8 cellular contexts compared by ENCODE assay signal in the genomic region with DNA sequence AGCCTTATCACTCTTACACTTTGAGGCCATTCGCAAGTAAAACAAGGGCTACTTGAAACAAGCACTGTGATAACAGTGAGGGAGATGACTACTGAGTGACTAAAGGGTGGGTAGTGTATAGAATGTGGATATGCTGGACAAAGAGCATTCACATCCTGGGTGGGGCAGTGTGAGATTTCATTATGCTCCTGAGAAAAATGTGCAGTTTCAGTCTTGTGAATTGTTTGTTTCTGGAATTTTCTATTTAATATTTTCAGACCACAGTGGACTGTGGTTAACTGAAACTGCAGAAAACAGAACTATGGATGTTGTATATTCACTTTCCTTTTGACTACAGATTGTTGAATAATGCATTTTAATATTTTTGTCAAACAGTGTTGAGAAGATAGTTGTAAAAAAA.
DNase-seq lines count a peak whose midpoint lies in the region; ATAC-seq and TF ChIP-seq lines count a peak whose summit lies in the region.
"Had no signal": no experiment of that assay in that cellular context is flagged by ENCODE, and none has a peak within 500 bp of the region (broad histone marks: within the 10 kb centered on the region; RNA-seq: fewer than 3 reads in every experiment).

No MANE protein-coding gene starts in this region.

- no peak overlapping the region for H3K4me3 Mint-ChIP-seq in stimulated activated effector memory CD8-positive, alpha-beta T cell treated with anti-CD3 and anti-CD28 coated beads, Interleukin-12 subunit alpha, Interleukin-12 subunit beta, amount 100 ng/mL, for 72 hours

- TF ChIP-seq CTCF in astrocyte of the cerebellum (IDR thresholded peaks at IDR 0.05; ENCODE audit: low read depth, low read length, missing control alignments): no peak

- H3K27ac Mint-ChIP-seq in stimulated activated effector memory CD8-positive, alpha-beta T cell treated with anti-CD3 and anti-CD28 coated beads, Interleukin-12 subunit alpha, Interleukin-12 subunit beta, amount 100 ng/mL, for 72 hours: no peak overlapping the region

- DNase-seq in astrocyte of the cerebellum (ENCODE audit: low read depth) (peak; percentile 11), DMS114 treated with DMSO at 0.1 percent for 48 hours (lab: John Stamatoyannopoulos, UW; ENCODE audit: unreplicated experiment) (no peak), OCI-M1 (lab: John Stamatoyannopoulos, UW) (no peak)
- no peak for DNase-seq in stimulated activated effector memory CD8-positive, alpha-beta T cell treated with anti-CD3 and anti-CD28 coated beads, Interleukin-12 subunit alpha, Interleukin-12 subunit beta, amount 100 ng/mL, for 72 hours (ENCODE audit: low spot score in 2 of 2)
- DNase-seq in activated CD4-positive, alpha-beta T cell treated with anti-CD3 and anti-CD28 coated beads for 4 hours: no peak
- DNase-seq: right lobe of liver had no signal

- peaks cover 17% of the 10 kb centered on the region for H3K4me1 Mint-ChIP-seq in stimulated activated effector memory CD8-positive, alpha-beta T cell treated with anti-CD3 and anti-CD28 coated beads, Interleukin-12 subunit alpha, Interleukin-12 subunit beta, amount 100 ng/mL, for 72 hours

- peaks cover 7% of the 10 kb centered on the region for H3K9me3 Mint-ChIP-seq in stimulated activated effector memory CD8-positive, alpha-beta T cell treated with anti-CD3 and anti-CD28 coated beads, Interleukin-12 subunit alpha, Interleukin-12 subunit beta, amount 100 ng/mL, for 72 hours

- in situ Hi-C loops in astrocyte of the cerebellum (cut with HindIII; ENCODE audit: low sequenced_read_pairs): no loop called here

- H3K36me3 Mint-ChIP-seq in stimulated activated effector memory CD8-positive, alpha-beta T cell treated with anti-CD3 and anti-CD28 coated beads, Interleukin-12 subunit alpha, Interleukin-12 subunit beta, amount 100 ng/mL, for 72 hours: peaks cover 68% of the 10 kb centered on the region

- H3K4me3 ChIP-seq in astrocyte of the cerebellum (ENCODE audit: low read depth, low read length): no peak overlapping the region
- H3K4me3 ChIP-seq: right lobe of liver had no signal

- ATAC-seq in GM19397 (IDR thresholded peaks at IDR 0.05; ENCODE audit: unreplicated experiment): peak; percentile 70
- peak; percentile 72 for ATAC-seq in HG03097 (IDR thresholded peaks at IDR 0.05; ENCODE audit: low FRiP score, unreplicated experiment)
- peak; percentile 76 for ATAC-seq in stimulated activated effector memory CD8-positive, alpha-beta T cell treated with anti-CD3 and anti-CD28 coated beads, Interleukin-12 subunit alpha, Interleukin-12 subunit beta, amount 100 ng/mL, for 72 hours
